ENCODE assay signal across 8 cellular contexts in genomic region chr1:109213824-109214693, GRCh38. TPM values are rescaled to one million over a fixed set of nuclear protein-coding genes. Genes with fewer than 3 reads are reported as not detected.
DNase-seq lines count a peak whose midpoint lies in the region; ATAC-seq and TF ChIP-seq lines count a peak whose summit lies in the region.

A gene with protein sequence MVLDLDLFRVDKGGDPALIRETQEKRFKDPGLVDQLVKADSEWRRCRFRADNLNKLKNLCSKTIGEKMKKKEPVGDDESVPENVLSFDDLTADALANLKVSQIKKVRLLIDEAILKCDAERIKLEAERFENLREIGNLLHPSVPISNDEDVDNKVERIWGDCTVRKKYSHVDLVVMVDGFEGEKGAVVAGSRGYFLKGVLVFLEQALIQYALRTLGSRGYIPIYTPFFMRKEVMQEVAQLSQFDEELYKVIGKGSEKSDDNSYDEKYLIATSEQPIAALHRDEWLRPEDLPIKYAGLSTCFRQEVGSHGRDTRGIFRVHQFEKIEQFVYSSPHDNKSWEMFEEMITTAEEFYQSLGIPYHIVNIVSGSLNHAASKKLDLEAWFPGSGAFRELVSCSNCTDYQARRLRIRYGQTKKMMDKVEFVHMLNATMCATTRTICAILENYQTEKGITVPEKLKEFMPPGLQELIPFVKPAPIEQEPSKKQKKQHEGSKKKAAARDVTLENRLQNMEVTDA (plus strand): TSS chr1:109213918. CDS start chr1:109213993, 75 bp downstream.

- WGBS in GM23248 (ENCODE audit: low coverage in 1 of 2, low lambda C conversion rate in 2 of 2, missing lambda C conversion rate in 2 of 2), 2 experiments: 0 to 1% methylated on average over 60 to 64 of the region's 64 CpGs

- H2AFZ ChIP-seq in GM23248: peak within 1 kb of the TSS; percentile 76

- peaks cover 24% of the 10 kb centered on the region for H3K36me3 Mint-ChIP-seq in nephron progenitor cell (ENCODE audit: low read depth)

- no peaks in the 10 kb centered on the region for H3K9me3 ChIP-seq in GM23248 (ENCODE audit: low read depth)

- peak within 1 kb of the TSS; percentile 63 for H3K27ac Mint-ChIP-seq in nephron progenitor cell
- peak within 1 kb of the TSS; percentile 99 to 100 for H3K27ac Mint-ChIP-seq in stimulated activated naive CD8-positive, alpha-beta T cell treated with anti-CD3 and anti-CD28 coated beads, Interleukin-15, amount 100 ng/mL, for 72 hours

- H3K36me3 ChIP-seq in GM23248 (ENCODE audit: low read depth): peaks cover 9% of the 10 kb centered on the region; the same call in 1 of the 2 replicates

- DNase-seq in EH (ENCODE audit: low read depth) (peak; percentile 88), GM23248 (peak; percentile 92), Kasumi-1 (lab: John Stamatoyannopoulos, UW) (peak; percentile 71), fibroblast of the aortic adventitia (ENCODE audit: low read depth) (peak; percentile 81), nephron progenitor cell (peak; percentile 92)
- peak; percentile 84 for DNase-seq in activated effector memory CD4-positive, alpha-beta T cell treated with Interleukin-2 at 50 U/mL for 16 hours
- DNase-seq in stimulated activated naive CD8-positive, alpha-beta T cell treated with anti-CD3 and anti-CD28 coated beads, Interleukin-15, amount 100 ng/mL, for 72 hours: peak; percentile 88 to 90

- H3K79me2 ChIP-seq in GM23248 (ENCODE audit: insufficient read depth): peaks cover 53% of the 10 kb centered on the region

- H3K27me3 Mint-ChIP-seq in nephron progenitor cell (ENCODE audit: low read depth, poor library complexity): peaks cover 5% of the 10 kb centered on the region
- no peaks in the 10 kb centered on the region for H3K27me3 Mint-ChIP-seq in stimulated activated naive CD8-positive, alpha-beta T cell treated with anti-CD3 and anti-CD28 coated beads, Interleukin-15, amount 100 ng/mL, for 72 hours

- peaks cover 6% of the 10 kb centered on the region for H3K9me3 Mint-ChIP-seq in nephron progenitor cell
- peaks cover 0 to 4% of the 10 kb centered on the region in 2 donors for H3K9me3 Mint-ChIP-seq in stimulated activated naive CD8-positive, alpha-beta T cell treated with anti-CD3 and anti-CD28 coated beads, Interleukin-15, amount 100 ng/mL, for 72 hours

- peaks cover 28% of the 10 kb centered on the region for H3F3A ChIP-seq in GM23248 (ENCODE audit: insufficient read depth)

- peak within 1 kb of the TSS; percentile 93 for H3K4me3 Mint-ChIP-seq in nephron progenitor cell
- H3K4me3 Mint-ChIP-seq in stimulated activated naive CD8-positive, alpha-beta T cell treated with anti-CD3 and anti-CD28 coated beads, Interleukin-15, amount 100 ng/mL, for 72 hours: peak within 1 kb of the TSS; percentile 90 to 96

- TF ChIP-seq CTCF in fibroblast of the aortic adventitia (IDR thresholded peaks at IDR 0.05; ENCODE audit: insufficient read depth, low read length): no peak
- no peak for TF ChIP-seq CTCF in nephron progenitor cell (IDR thresholded peaks at IDR 0.05)

- no peaks in the 10 kb centered on the region for H3K27me3 ChIP-seq in GM23248 (replicated peaks; ENCODE audit: insufficient read depth)

- peak within 1 kb of the TSS; percentile 93 for H3K4me3 ChIP-seq in GM23248
- H3K4me3 ChIP-seq in fibroblast of the aortic adventitia (ENCODE audit: low read depth, low read length): peak within 1 kb of the TSS; percentile 96

- peak; percentile 86 for ATAC-seq in stimulated activated naive CD8-positive, alpha-beta T cell treated with anti-CD3 and anti-CD28 coated beads, Interleukin-15, amount 100 ng/mL, for 72 hours

- peak within 1 kb of the TSS; percentile 94 for H3K27ac ChIP-seq in GM23248

- H3K4me1 ChIP-seq in GM23248 (ENCODE audit: insufficient read depth): peaks cover 9% of the 10 kb centered on the region; the same call in 1 of the 2 replicates

- no peaks in the 10 kb centered on the region for H3K9me2 ChIP-seq in GM23248 (ENCODE audit: insufficient read depth)

- peaks cover 24% of the 10 kb centered on the region for H3K4me1 Mint-ChIP-seq in nephron progenitor cell
- H3K4me1 Mint-ChIP-seq in stimulated activated naive CD8-positive, alpha-beta T cell treated with anti-CD3 and anti-CD28 coated beads, Interleukin-15, amount 100 ng/mL, for 72 hours: peaks cover 33% of the 10 kb centered on the region

- in situ Hi-C loops in GM23248 (cut with MboI): no loop called here

- H3K4me2 ChIP-seq in GM23248 (ENCODE audit: unreplicated experiment): peak within 1 kb of the TSS; percentile 95

- peak within 1 kb of the TSS; percentile 93 for H3K9ac ChIP-seq in GM23248

- H4K20me1 ChIP-seq in GM23248 (ENCODE audit: insufficient read depth): no peaks in the 10 kb centered on the region

- peak; percentile 96 for TF ChIP-seq POLR2A in Raji (IDR thresholded peaks at IDR 0.05; ENCODE audit: insufficient read depth, low read depth, low read length)

RNA-seq across cellular contexts. Expression of the gene that starts here (rescaled TPM):
- total RNA-seq in GM23248 (2014; rRNA removed; shearing (Covaris generic)): 365 and 410 TPM in 2 replicates
- 353 and 355 TPM in 2 replicates for polyA plus RNA-seq in GM23248 (2016; fragmentation: Nextera tagmentation; extraction: Ambion mirVana)
- total RNA-seq in fibroblast of the aortic adventitia (ENCODE audit: low replicate concordance): 321 and 576 TPM in 2 replicates

Comparison
In these comparisons a context has a peak if more than half of its experiments do, and no peak if none do; other contexts are left out.
1. Peak in every context shown above with its lines: DNase-seq, ATAC-seq, H3K4me3 ChIP-seq and H3K27ac ChIP-seq.